In the genomic region with DNA sequence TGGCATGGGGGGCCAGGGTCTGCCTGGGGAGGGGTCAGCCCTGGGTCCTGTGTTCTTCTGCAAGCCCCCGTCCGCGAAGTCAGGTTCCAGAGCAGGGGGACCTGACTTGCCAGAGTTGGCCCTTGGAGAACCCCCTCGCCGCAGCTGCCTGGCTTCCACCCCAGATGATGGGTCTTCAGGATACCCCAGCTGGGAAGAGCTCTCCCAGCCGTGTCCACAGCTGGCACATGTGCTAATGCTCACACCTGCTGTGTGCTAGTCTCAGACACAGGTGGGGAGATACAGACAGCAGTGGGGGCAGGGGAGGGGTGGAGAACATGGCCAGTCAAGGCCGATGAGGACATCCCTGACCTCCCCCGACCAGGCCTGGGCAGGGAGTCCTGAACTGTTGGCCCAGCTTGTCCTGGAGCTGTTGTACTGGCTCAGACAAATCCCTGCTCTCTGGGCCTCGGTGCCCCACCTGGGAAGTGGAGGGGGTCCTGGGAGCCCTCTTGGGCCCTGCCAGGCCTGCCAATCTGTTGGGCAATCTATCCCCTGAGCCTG, we compare ENCODE assay signal across 1 cellular context.
TF ChIP-seq lines count a peak whose summit lies in the region.

No MANE protein-coding gene starts in this region.

TF ChIP-seq in HepG2, 621 proteins besides CTCF, POLR2A, EP300 and RAD21 (continued from another document):
- 0 out of 2 replicates have a peak, but pooled peaks have one; percentile 21 for TF ChIP-seq ZBTB10 (CRISPR knock-in tag; IDR thresholded peaks at IDR 0.05; ENCODE audit: borderline replicate concordance)
- TF ChIP-seq AGO1 (IDR thresholded peaks at IDR 0.05; ENCODE audit: low read depth, low read length, poor library complexity, severe bottlenecking) = peak; percentile 85
